ENCODE assay signal across 1 cellular context in the genomic region with DNA sequence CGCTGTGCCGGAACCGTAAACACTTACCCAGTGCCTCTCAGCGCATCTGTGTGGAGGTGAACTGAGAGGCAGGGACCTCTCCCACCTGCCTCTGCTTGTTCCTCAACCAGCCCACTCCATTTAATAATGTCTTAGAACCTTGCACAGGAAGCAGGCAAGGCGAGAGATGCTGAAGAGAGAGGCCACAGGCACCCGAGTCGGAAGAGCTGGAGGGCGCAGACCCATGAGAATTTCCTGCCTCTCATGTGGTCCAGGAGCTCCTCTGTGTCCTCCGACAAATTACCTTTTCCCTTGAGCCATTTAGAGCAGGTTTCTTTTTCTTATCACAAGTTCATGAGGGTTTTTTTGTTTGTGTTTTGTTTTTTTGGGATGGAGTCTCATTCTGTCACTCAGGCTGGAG.
TF ChIP-seq lines count a peak whose summit lies in the region.

No MANE protein-coding gene starts in this region.

TF ChIP-seq in GM23338, 12 proteins besides CTCF, POLR2A, EP300 and RAD21 (continued from another document):
- TF ChIP-seq, protein P1, sequence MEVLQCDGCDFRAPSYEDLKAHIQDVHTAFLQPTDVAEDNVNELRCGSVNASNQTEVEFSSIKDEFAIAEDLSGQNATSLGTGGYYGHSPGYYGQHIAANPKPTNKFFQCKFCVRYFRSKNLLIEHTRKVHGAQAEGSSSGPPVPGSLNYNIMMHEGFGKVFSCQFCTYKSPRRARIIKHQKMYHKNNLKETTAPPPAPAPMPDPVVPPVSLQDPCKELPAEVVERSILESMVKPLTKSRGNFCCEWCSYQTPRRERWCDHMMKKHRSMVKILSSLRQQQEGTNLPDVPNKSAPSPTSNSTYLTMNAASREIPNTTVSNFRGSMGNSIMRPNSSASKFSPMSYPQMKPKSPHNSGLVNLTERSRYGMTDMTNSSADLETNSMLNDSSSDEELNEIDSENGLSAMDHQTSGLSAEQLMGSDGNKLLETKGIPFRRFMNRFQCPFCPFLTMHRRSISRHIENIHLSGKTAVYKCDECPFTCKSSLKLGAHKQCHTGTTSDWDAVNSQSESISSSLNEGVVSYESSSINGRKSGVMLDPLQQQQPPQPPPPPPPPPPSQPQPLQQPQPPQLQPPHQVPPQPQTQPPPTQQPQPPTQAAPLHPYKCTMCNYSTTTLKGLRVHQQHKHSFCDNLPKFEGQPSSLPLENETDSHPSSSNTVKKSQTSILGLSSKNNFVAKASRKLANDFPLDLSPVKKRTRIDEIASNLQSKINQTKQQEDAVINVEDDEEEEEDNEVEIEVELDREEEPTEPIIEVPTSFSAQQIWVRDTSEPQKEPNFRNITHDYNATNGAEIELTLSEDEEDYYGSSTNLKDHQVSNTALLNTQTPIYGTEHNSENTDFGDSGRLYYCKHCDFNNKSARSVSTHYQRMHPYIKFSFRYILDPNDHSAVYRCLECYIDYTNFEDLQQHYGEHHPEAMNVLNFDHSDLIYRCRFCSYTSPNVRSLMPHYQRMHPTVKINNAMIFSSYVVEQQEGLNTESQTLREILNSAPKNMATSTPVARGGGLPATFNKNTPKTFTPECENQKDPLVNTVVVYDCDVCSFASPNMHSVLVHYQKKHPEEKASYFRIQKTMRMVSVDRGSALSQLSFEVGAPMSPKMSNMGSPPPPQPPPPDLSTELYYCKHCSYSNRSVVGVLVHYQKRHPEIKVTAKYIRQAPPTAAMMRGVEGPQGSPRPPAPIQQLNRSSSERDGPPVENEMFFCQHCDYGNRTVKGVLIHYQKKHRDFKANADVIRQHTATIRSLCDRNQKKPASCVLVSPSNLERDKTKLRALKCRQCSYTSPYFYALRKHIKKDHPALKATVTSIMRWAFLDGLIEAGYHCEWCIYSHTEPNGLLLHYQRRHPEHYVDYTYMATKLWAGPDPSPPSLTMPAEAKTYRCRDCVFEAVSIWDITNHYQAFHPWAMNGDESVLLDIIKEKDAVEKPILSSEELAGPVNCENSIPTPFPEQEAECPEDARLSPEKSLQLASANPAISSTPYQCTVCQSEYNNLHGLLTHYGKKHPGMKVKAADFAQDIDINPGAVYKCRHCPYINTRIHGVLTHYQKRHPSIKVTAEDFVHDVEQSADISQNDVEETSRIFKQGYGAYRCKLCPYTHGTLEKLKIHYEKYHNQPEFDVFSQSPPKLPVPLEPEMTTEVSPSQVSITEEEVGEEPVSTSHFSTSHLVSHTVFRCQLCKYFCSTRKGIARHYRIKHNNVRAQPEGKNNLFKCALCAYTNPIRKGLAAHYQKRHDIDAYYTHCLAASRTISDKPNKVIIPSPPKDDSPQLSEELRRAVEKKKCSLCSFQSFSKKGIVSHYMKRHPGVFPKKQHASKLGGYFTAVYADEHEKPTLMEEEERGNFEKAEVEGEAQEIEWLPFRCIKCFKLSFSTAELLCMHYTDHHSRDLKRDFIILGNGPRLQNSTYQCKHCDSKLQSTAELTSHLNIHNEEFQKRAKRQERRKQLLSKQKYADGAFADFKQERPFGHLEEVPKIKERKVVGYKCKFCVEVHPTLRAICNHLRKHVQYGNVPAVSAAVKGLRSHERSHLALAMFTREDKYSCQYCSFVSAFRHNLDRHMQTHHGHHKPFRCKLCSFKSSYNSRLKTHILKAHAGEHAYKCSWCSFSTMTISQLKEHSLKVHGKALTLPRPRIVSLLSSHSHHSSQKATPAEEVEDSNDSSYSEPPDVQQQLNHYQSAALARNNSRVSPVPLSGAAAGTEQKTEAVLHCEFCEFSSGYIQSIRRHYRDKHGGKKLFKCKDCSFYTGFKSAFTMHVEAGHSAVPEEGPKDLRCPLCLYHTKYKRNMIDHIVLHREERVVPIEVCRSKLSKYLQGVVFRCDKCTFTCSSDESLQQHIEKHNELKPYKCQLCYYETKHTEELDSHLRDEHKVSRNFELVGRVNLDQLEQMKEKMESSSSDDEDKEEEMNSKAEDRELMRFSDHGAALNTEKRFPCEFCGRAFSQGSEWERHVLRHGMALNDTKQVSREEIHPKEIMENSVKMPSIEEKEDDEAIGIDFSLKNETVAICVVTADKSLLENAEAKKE (CRISPR knock-in tag; IDR thresholded peaks at IDR 0.05): no peak
- TF ChIP-seq, protein P2, sequence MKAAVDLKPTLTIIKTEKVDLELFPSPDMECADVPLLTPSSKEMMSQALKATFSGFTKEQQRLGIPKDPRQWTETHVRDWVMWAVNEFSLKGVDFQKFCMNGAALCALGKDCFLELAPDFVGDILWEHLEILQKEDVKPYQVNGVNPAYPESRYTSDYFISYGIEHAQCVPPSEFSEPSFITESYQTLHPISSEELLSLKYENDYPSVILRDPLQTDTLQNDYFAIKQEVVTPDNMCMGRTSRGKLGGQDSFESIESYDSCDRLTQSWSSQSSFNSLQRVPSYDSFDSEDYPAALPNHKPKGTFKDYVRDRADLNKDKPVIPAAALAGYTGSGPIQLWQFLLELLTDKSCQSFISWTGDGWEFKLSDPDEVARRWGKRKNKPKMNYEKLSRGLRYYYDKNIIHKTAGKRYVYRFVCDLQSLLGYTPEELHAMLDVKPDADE (IDR thresholded peaks at IDR 0.05): no peak
- no peak for TF ChIP-seq EZH2phosphoT487 (IDR thresholded peaks at IDR 0.05; ENCODE audit: unreplicated experiment)
- no peak for TF ChIP-seq STAT1 (IDR thresholded peaks at IDR 0.05; ENCODE audit: unreplicated experiment)
TF ChIP-seq in GM23338: peak in this region for 0.
